In the genomic region with DNA sequence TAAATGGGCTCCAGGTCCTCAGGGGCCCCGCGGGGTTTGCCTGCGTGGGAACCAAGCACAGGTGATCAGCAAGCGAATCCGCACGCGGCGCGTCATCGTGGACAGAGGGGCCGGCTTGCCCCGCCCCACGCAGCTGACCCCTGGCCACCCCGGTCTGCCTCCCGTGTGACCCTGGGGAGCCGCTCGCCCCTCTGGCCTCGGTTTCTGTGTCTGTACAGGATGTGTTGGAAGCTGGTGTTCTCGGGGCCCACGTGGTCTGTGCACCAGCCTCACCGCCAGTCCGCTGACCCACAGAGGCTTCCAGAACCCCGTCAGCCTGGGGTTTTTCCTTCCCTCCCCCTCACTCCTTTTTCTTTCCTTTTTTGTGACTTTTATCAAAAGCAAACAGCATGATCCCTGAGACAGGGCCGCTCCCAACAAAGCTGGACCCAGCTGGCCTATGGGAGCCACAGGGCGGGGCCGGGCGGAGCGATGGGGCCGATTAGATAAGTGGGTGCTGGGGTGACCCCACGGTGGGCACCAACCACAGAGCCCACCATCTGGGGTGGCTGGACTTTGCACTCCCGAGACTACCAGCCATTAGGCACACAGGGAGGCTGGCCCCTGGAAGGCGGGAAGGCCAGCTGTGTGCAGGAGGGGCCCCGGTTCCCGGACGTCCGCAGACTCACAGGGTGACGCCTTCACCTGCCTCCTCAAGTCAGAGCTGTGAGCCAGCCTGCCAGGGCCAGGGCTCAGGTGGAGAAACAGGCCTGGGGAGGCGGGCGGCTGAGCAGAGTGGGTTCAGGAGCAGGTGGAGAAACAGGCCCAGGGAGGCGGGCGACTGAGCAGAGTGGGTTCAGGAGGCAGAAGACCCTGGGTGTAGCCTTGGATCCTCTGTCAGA, we compare ENCODE assay signal across 26 cellular contexts. TPM values are rescaled to one million over a fixed set of nuclear protein-coding genes. Genes with fewer than 3 reads are reported as not detected.
A peak's percentile ranks its signal among the peaks of the same experiment; 100 is the strongest.
DNase-seq lines count a peak whose midpoint lies in the region; ATAC-seq, FAIRE-seq and TF ChIP-seq lines count a peak whose summit lies in the region.
"Had no signal": no experiment of that assay in that cellular context is flagged by ENCODE, and none has a peak within 500 bp of the region (broad histone marks: within the 10 kb centered on the region; RNA-seq: fewer than 3 reads in every experiment).

No MANE protein-coding gene starts in this region.

- H3K4me1 ChIP-seq in HepG2 (ENCODE audit: insufficient read depth, low read length), result peaks cover 62% of the 10 kb centered on the region
- H3K4me1 ChIP-seq in right lobe of liver, result peaks cover 0 to 16% (median 10%) of the 10 kb centered on the region in 4 donors
- no peaks in the 10 kb centered on the region for H3K4me1 ChIP-seq in upper lobe of right lung

- ATAC-seq in HepG2 (peak; percentile 8), right lobe of liver (no peak), upper lobe of right lung (no peak), GM18909 (IDR thresholded peaks at IDR 0.05; ENCODE audit: poor library complexity, unreplicated experiment) (no peak)
- ATAC-seq: activated CD8-positive, alpha-beta memory T cell treated with anti-CD3 and anti-CD28 coated beads, Interleukin-2, amount 10 ng/mL, durations not matched to agents 7 days and 5 days; activated T-helper 17 cell treated with anti-CD3 and anti-CD28 coated beads, Interleukin-2, amount 50 U/mL, for 72 hours; stimulated activated effector memory CD8-positive, alpha-beta T cell treated with anti-CD3 and anti-CD28 coated beads, Interleukin-12 subunit alpha, Interleukin-12 subunit beta, amount 100 ng/mL, for 72 hours had no signal

- TF ChIP-seq RAD21 in HepG2 (CRISPR knock-in tag; IDR thresholded peaks at IDR 0.05), result no peak

- peak overlapping the region; percentile 86 for H3K27ac Mint-ChIP-seq in mesothelial cell of epicardium
- H3K27ac Mint-ChIP-seq: activated CD8-positive, alpha-beta memory T cell treated with anti-CD3 and anti-CD28 coated beads, Interleukin-2, amount 10 ng/mL, durations not matched to agents 7 days and 5 days; activated T-helper 17 cell treated with anti-CD3 and anti-CD28 coated beads, Interleukin-2, amount 50 U/mL, for 72 hours; CD4-positive, alpha-beta T cell; nephron progenitor cell; stimulated activated effector memory CD8-positive, alpha-beta T cell treated with anti-CD3 and anti-CD28 coated beads, Interleukin-12 subunit alpha, Interleukin-12 subunit beta, amount 100 ng/mL, for 72 hours had no signal

- no peaks in the 10 kb centered on the region for H4K20me1 ChIP-seq in HepG2 (ENCODE audit: insufficient read depth, low read length)

- intact Hi-C loops in HepG2 (cut with micrococcal nuclease; ENCODE audit: unreplicated experiment) (loop anchor here (5.0 kb wide), 1 partner anchor 52 kb away; no protein-coding TSS in a partner anchor), right lobe of liver (cut with DNase I) (no loop called here), upper lobe of right lung (cut with DNase I) (no loop called here)

- H3K36me3 ChIP-seq in HepG2 (replicated peaks in 1 of 2; ENCODE audit: control insufficient read depth in 1 of 2, insufficient read depth in 2 of 2, low read length in 2 of 2) (peaks cover 5 to 8% of the 10 kb centered on the region in 2 experiments; a peak in 2 of 5 replicates), right lobe of liver (no peaks in the 10 kb centered on the region), bronchial epithelial cell (ENCODE audit: control insufficient read depth, insufficient read depth, low read length) (peaks cover 2% of the 10 kb centered on the region), upper lobe of right lung (no peaks in the 10 kb centered on the region)

- peak; percentile 73 for DNase-seq in HepG2 (ENCODE audit: low spot score)
- DNase-seq in right lobe of liver, result no peak
- DNase-seq in bronchial epithelial cell (ENCODE audit: low read depth), result peak; percentile 61
- DNase-seq in mesothelial cell of epicardium (ENCODE audit: low spot score in 2 of 2, unreplicated experiment in 2 of 2), result no peak
- peak; percentile 72 for DNase-seq in ureter (ENCODE audit: low spot score)
- DNase-seq in upper lobe of right lung, result no peak
- DNase-seq in stimulated activated CD4-positive, alpha-beta T cell treated with anti-CD3 and anti-CD28 coated beads, Interleukin-4, amount 100 ng/mL, for 4 hours, result no peak
- DNase-seq: activated CD4-positive, alpha-beta T cell treated with anti-CD3 and anti-CD28 coated beads for 1 hour; activated CD8-positive, alpha-beta memory T cell treated with anti-CD3 and anti-CD28 coated beads, Interleukin-2, amount 10 ng/mL, durations not matched to agents 7 days and 5 days; caudate nucleus; CD4-positive, alpha-beta T cell; DND-41; effector CD8-positive, alpha-beta T cell; GOT3; IMR-90; mesenchymal stem cell; MM.1S; NCI-H187; NCI-H524; nephron progenitor cell; OCI-M1 had no signal

- H3K27me3 ChIP-seq in HepG2 (ENCODE audit: control insufficient read depth in 1 of 2, insufficient read depth in 2 of 2, low read length in 2 of 2) (no peaks in the 10 kb centered on the region), right lobe of liver (no peaks in the 10 kb centered on the region), bronchial epithelial cell (ENCODE audit: control insufficient read depth, insufficient read depth, low read length) (no peaks in the 10 kb centered on the region), upper lobe of right lung (no peaks in the 10 kb centered on the region)

- no peaks in the 10 kb centered on the region for H3K9me3 ChIP-seq in HepG2 (ENCODE audit: low read length)
- no peaks in the 10 kb centered on the region for H3K9me3 ChIP-seq in right lobe of liver
- no peaks in the 10 kb centered on the region for H3K9me3 ChIP-seq in upper lobe of right lung

- H3K27me3 Mint-ChIP-seq in mesothelial cell of epicardium (ENCODE audit: low read depth), result no peaks in the 10 kb centered on the region
- H3K27me3 Mint-ChIP-seq: activated CD8-positive, alpha-beta memory T cell treated with anti-CD3 and anti-CD28 coated beads, Interleukin-2, amount 10 ng/mL, durations not matched to agents 7 days and 5 days; activated T-helper 17 cell treated with anti-CD3 and anti-CD28 coated beads, Interleukin-2, amount 50 U/mL, for 72 hours; CD4-positive, alpha-beta T cell had no signal

- peak overlapping the region; percentile 55 for H3K4me2 ChIP-seq in HepG2 (ENCODE audit: low read depth, low read length)

- in situ Hi-C loops in HepG2 (cut with HindIII; ENCODE audit: extremely low pct_ligation_motif_present, low pct_unique_long_range_greater_than_20kb), result loop anchor here (10.0 kb wide), 1 partner anchor 54 kb away; a partner anchor contains a TSS

- peak overlapping the region in 1 of 3 experiments; percentile 40; a peak in 2 of 6 replicates for H3K4me3 ChIP-seq in HepG2 (replicated peaks in 1 of 3; ENCODE audit: insufficient read depth in 1 of 3, low read depth in 2 of 3, low read length in 3 of 3)
- no peak overlapping the region for H3K4me3 ChIP-seq in right lobe of liver
- peak overlapping the region; percentile 29 for H3K4me3 ChIP-seq in bronchial epithelial cell (ENCODE audit: low read depth, low read length)
- no peak overlapping the region for H3K4me3 ChIP-seq in upper lobe of right lung

- peaks cover 29% of the 10 kb centered on the region for H3K4me1 Mint-ChIP-seq in mesothelial cell of epicardium
- H3K4me1 Mint-ChIP-seq: activated CD8-positive, alpha-beta memory T cell treated with anti-CD3 and anti-CD28 coated beads, Interleukin-2, amount 10 ng/mL, durations not matched to agents 7 days and 5 days; activated T-helper 17 cell treated with anti-CD3 and anti-CD28 coated beads, Interleukin-2, amount 50 U/mL, for 72 hours; stimulated activated effector memory CD8-positive, alpha-beta T cell treated with anti-CD3 and anti-CD28 coated beads, Interleukin-12 subunit alpha, Interleukin-12 subunit beta, amount 100 ng/mL, for 72 hours had no signal

- POLR2A ChIA-PET in HepG2 (lab: Yijun Ruan, JAX), result interaction anchor here (0.8 to 8.4 kb wide), 8 partner anchors 18 to 1121 kb away, joined by 3 to 370 read pairs (median 6); a partner anchor contains a TSS

- H3K79me2 ChIP-seq in HepG2 (ENCODE audit: insufficient read depth, low read length), result no peaks in the 10 kb centered on the region

- peak overlapping the region; percentile 60 for H3K9ac ChIP-seq in HepG2 (ENCODE audit: insufficient read depth, low read depth, low read length)

- H3K27ac ChIP-seq in HepG2 (ENCODE audit: extremely low read length, insufficient read depth, low read length) (peak overlapping the region; percentile 76), right lobe of liver (no peak overlapping the region), upper lobe of right lung (no peak overlapping the region)

- peak in 1 of 2 experiments; percentile 54; a peak in 2 of 4 replicates for TF ChIP-seq EP300 in HepG2 (IDR thresholded peaks at IDR 0.05; ENCODE audit: low read depth in 2 of 2, low read length in 2 of 2)
- TF ChIP-seq EP300 in HepG2 (CRISPR knock-in tag; IDR thresholded peaks at IDR 0.05; ENCODE audit: borderline replicate concordance), result no peak

- TF ChIP-seq CTCF in HepG2 (CRISPR knock-in tag; IDR thresholded peaks at IDR 0.05), result 0 out of 2 replicates have a peak, but pooled peaks have one; percentile 30
- TF ChIP-seq CTCF in right lobe of liver (IDR thresholded peaks at IDR 0.05), result no peak
- no peak for TF ChIP-seq CTCF in bronchial epithelial cell (IDR thresholded peaks at IDR 0.05; ENCODE audit: insufficient read depth, low read length, severe bottlenecking)
- TF ChIP-seq CTCF in mesothelial cell of epicardium (IDR thresholded peaks at IDR 0.05; ENCODE audit: unreplicated experiment), result no peak
- TF ChIP-seq CTCF in upper lobe of right lung (IDR thresholded peaks at IDR 0.05), result no peak

- no peak overlapping the region for H2AFZ ChIP-seq in HepG2 (ENCODE audit: low read length)

- 25% methylated on average over 20 of the region's 41 CpGs for WGBS in HepG2 (ENCODE audit: low lambda C conversion rate)
- WGBS in right lobe of liver (ENCODE audit: insufficient coverage, low coverage, low lambda C conversion rate, missing lambda C conversion rate), result 62% methylated on average over 11 of the region's 41 CpGs

- TF ChIP-seq POLR2A in HepG2 (IDR thresholded peaks at IDR 0.05; ENCODE audit: insufficient read depth in 1 of 2, low read depth in 2 of 2, low read length in 2 of 2) (no peak), right lobe of liver (IDR thresholded peaks at IDR 0.05) (no peak)

- CTCF ChIA-PET in HepG2 (lab: Yijun Ruan, JAX; ENCODE audit: low intra/inter-chr PET ratio, low total read pairs), result interaction anchor here (0.6 kb wide), 1 partner anchor 18 kb away, joined by 3 read pairs; no protein-coding TSS in a partner anchor

- BruUV-seq in HepG2 (replicated peaks; lab: Mats Ljungman, UMichigan), result no TSS peak

- FAIRE-seq in HepG2 (lab: Jason Lieb, UNC) (peak; percentile 94), bronchial epithelial cell (lab: Jason Lieb, UNC) (no peak)
- FAIRE-seq: islet of Langerhans, urothelium cell line had no signal

- no peaks in the 10 kb centered on the region for H3K36me3 Mint-ChIP-seq in mesothelial cell of epicardium
- H3K36me3 Mint-ChIP-seq: activated CD8-positive, alpha-beta memory T cell treated with anti-CD3 and anti-CD28 coated beads, Interleukin-2, amount 10 ng/mL, durations not matched to agents 7 days and 5 days had no signal

- no peak overlapping the region for H3K4me3 Mint-ChIP-seq in mesothelial cell of epicardium
- H3K4me3 Mint-ChIP-seq: activated CD8-positive, alpha-beta memory T cell treated with anti-CD3 and anti-CD28 coated beads, Interleukin-2, amount 10 ng/mL, durations not matched to agents 7 days and 5 days; activated T-helper 17 cell treated with anti-CD3 and anti-CD28 coated beads, Interleukin-2, amount 50 U/mL, for 72 hours; CD4-positive, alpha-beta T cell; nephron progenitor cell; stimulated activated effector memory CD8-positive, alpha-beta T cell treated with anti-CD3 and anti-CD28 coated beads, Interleukin-12 subunit alpha, Interleukin-12 subunit beta, amount 100 ng/mL, for 72 hours had no signal

- no peaks in the 10 kb centered on the region for H3K9me3 Mint-ChIP-seq in mesothelial cell of epicardium
- H3K9me3 Mint-ChIP-seq: activated T-helper 17 cell treated with anti-CD3 and anti-CD28 coated beads, Interleukin-2, amount 50 U/mL, for 72 hours; CD4-positive, alpha-beta T cell; nephron progenitor cell; stimulated activated effector memory CD8-positive, alpha-beta T cell treated with anti-CD3 and anti-CD28 coated beads, Interleukin-12 subunit alpha, Interleukin-12 subunit beta, amount 100 ng/mL, for 72 hours had no signal

RNA-seq across cellular contexts. Expression of a gene that starts 56.0 kb away (rescaled TPM):
- total RNA-seq in HepG2 (2016; rRNA removed; fragmentation: Illumina TruSeq; extraction: Trizol), result 3.4 and 3.8 TPM in 2 replicates
- 0.81 and 2.1 TPM in 2 replicates for total RNA-seq in HepG2 (2016; cell fraction: cytosol; rRNA removed; fragmentation: Illumina TruSeq; extraction: Trizol; ENCODE audit: low read depth)
- total RNA-seq in HepG2 (2016; cell fraction: insoluble cytoplasmic fraction; rRNA removed; fragmentation: Illumina TruSeq; extraction: Trizol), result 3.4 and 3.9 TPM in 2 replicates
- total RNA-seq in HepG2 (2016; cell fraction: membrane; rRNA removed; fragmentation: Illumina TruSeq; extraction: Trizol), result 3.4 and 4.3 TPM in 2 replicates
- total RNA-seq in HepG2 (2016; cell fraction: nucleus; rRNA removed; fragmentation: Illumina TruSeq; extraction: Trizol), result 3.4 and 6.6 TPM in 2 replicates
- 1.3 and 1.7 TPM in 2 replicates for polyA plus RNA-seq in HepG2 (2011; rRNA removed)
- polyA plus RNA-seq in HepG2 (2011; cell fraction: cytosol; rRNA removed), result 0.79 and 1.3 TPM in 2 replicates
- 7.1 and 7.6 TPM in 2 replicates for polyA plus RNA-seq in HepG2 (2011; cell fraction: nucleus; rRNA removed)
- 7.2 and 7.6 TPM in 2 replicates for polyA plus RNA-seq in HepG2 (2012)
- 1.2 TPM in 2 replicates for polyA plus RNA-seq in HepG2 (2016; cell fraction: cytosol; fragmentation: Illumina TruSeq; extraction: Trizol; ENCODE audit: low read depth)
- polyA plus RNA-seq in HepG2 (2016; cell fraction: insoluble cytoplasmic fraction; fragmentation: Illumina TruSeq; extraction: Trizol; ENCODE audit: low read depth), result 3.7 and 8.7 TPM in 2 replicates
- polyA plus RNA-seq in HepG2 (2016; cell fraction: membrane; fragmentation: Illumina TruSeq; extraction: Trizol; ENCODE audit: low read depth), result 2.7 and 4.8 TPM in 2 replicates
- polyA plus RNA-seq in HepG2 (2016; cell fraction: nucleus; fragmentation: Illumina TruSeq; extraction: Trizol; ENCODE audit: insufficient read depth, low read depth), result 14.0 and 14.3 TPM in 2 replicates
- polyA minus RNA-seq in HepG2 (2011; rRNA and poly(A)+ RNA removed; ENCODE audit: low replicate concordance), result 0.98 and 4.2 TPM in 2 replicates
- 2.7 and 6.6 TPM in 2 replicates for polyA minus RNA-seq in HepG2 (2011; cell fraction: cytosol; rRNA and poly(A)+ RNA removed)
- polyA minus RNA-seq in HepG2 (2011; cell fraction: nucleus; rRNA and poly(A)+ RNA removed), result 5.0 and 7.5 TPM in 2 replicates
- total RNA-seq in right lobe of liver, result 10 to 100 TPM in 2 of 6 experiments, 1 to 10 TPM in 4; 3.8 to 15.5 (median 8.3) TPM
- 0.79 and 1.7 TPM in 2 replicates for total RNA-seq in bronchial epithelial cell
- total RNA-seq in mesothelial cell of epicardium, result 51.1 to 56.2 TPM (median 52.6 TPM) in 3 replicates
- total RNA-seq in ureter, result 13.7 TPM
- 8.4 TPM for total RNA-seq in upper lobe of right lung

Comparison
In these comparisons a context has a peak if more than half of its experiments do, and no peak if none do; other contexts are left out.
1. DNase-seq: peak in HepG2 (single experiment), bronchial epithelial cell (single experiment) and ureter (single experiment); none in right lobe of liver (0 of 3), mesothelial cell of epicardium (0 of 2), upper lobe of right lung (single experiment) and stimulated activated CD4-positive, alpha-beta T cell treated with anti-CD3 and anti-CD28 coated beads, Interleukin-4, amount 100 ng/mL, for 4 hours (0 of 2).